9 cellular contexts compared by ENCODE assay signal in genomic region chr20:3430376-3431069, GRCh38. TPM values are rescaled to one million over a fixed set of nuclear protein-coding genes. Genes with fewer than 3 reads are reported as not detected.
DNase-seq lines count a peak whose midpoint lies in the region; ATAC-seq and TF ChIP-seq lines count a peak whose summit lies in the region.
"Had no signal": no experiment of that assay in that cellular context is flagged by ENCODE, and none has a peak within 500 bp of the region (broad histone marks: within the 10 kb centered on the region; RNA-seq: fewer than 3 reads in every experiment).

No MANE protein-coding gene starts in this region.

- no peaks in the 10 kb centered on the region for H3K79me2 ChIP-seq in MM.1S (ENCODE audit: low read length)

- no peaks in the 10 kb centered on the region for H4K20me1 ChIP-seq in MM.1S (ENCODE audit: insufficient read depth, low read length)

- H3K4me1 Mint-ChIP-seq in naive thymus-derived CD8-positive, alpha-beta T cell = peaks cover 0 to 12% (median 0%) of the 10 kb centered on the region in 4 donors
- peaks cover 4% of the 10 kb centered on the region for H3K4me1 Mint-ChIP-seq in activated naive CD8-positive, alpha-beta T cell treated with anti-CD3 and anti-CD28 coated beads, Interleukin-2, amount 50 U/mL, for 24 hours

- no peak overlapping the region for H3K27ac ChIP-seq in MM.1S (ENCODE audit: low read length)

- in situ Hi-C loops in GM13976 (cut with MboI; ENCODE audit: low sequenced_read_pairs, unreplicated experiment) = no loop called here

- H3K4me1 ChIP-seq in MM.1S (ENCODE audit: low read length) = no peaks in the 10 kb centered on the region

- no peak overlapping the region for H3K27ac Mint-ChIP-seq in naive thymus-derived CD8-positive, alpha-beta T cell
- no peak overlapping the region for H3K27ac Mint-ChIP-seq in activated naive CD8-positive, alpha-beta T cell treated with anti-CD3 and anti-CD28 coated beads, Interleukin-2, amount 50 U/mL, for 24 hours

- H3K27me3 ChIP-seq in MM.1S (replicated peaks; ENCODE audit: insufficient read depth, low read length) = no peaks in the 10 kb centered on the region

- DNase-seq in GM13976 (ENCODE audit: low spot score) (peak; percentile 58), epithelial cell of esophagus (ENCODE audit: low read depth) (peak; percentile 30), MM.1S (no peak)
- no peak for DNase-seq in naive thymus-derived CD8-positive, alpha-beta T cell
- no peak for DNase-seq in effector CD4-positive, alpha-beta T cell
- DNase-seq in activated naive CD8-positive, alpha-beta T cell treated with anti-CD3 and anti-CD28 coated beads, Interleukin-2, amount 50 U/mL, for 24 hours = no peak
- DNase-seq: Calu3 had no signal

- peak; percentile 83 for ATAC-seq in GM21526 (IDR thresholded peaks at IDR 0.05; ENCODE audit: low FRiP score, unreplicated experiment)
- ATAC-seq in HG03565 (IDR thresholded peaks at IDR 0.05; ENCODE audit: unreplicated experiment) = peak; percentile 45
- ATAC-seq in naive thymus-derived CD8-positive, alpha-beta T cell = no peak
- ATAC-seq in activated naive CD8-positive, alpha-beta T cell treated with anti-CD3 and anti-CD28 coated beads, Interleukin-2, amount 50 U/mL, for 24 hours = no peak

- H3K9ac ChIP-seq in MM.1S (ENCODE audit: low read length) = no peak overlapping the region

- H3K9me3 Mint-ChIP-seq in naive thymus-derived CD8-positive, alpha-beta T cell = no peaks in the 10 kb centered on the region
- H3K9me3 Mint-ChIP-seq in activated naive CD8-positive, alpha-beta T cell treated with anti-CD3 and anti-CD28 coated beads, Interleukin-2, amount 50 U/mL, for 24 hours = no peaks in the 10 kb centered on the region

- H3K36me3 ChIP-seq in MM.1S (replicated peaks; ENCODE audit: insufficient read depth, low read length) = no peaks in the 10 kb centered on the region

- no peaks in the 10 kb centered on the region for H3K9me3 ChIP-seq in MM.1S (replicated peaks; ENCODE audit: insufficient read depth, low read length)

- peaks cover 0 to 28% (median 11%) of the 10 kb centered on the region in 5 donors for H3K27me3 Mint-ChIP-seq in naive thymus-derived CD8-positive, alpha-beta T cell
- H3K27me3 Mint-ChIP-seq in activated naive CD8-positive, alpha-beta T cell treated with anti-CD3 and anti-CD28 coated beads, Interleukin-2, amount 50 U/mL, for 24 hours = peaks cover 6% of the 10 kb centered on the region

- H3K36me3 Mint-ChIP-seq in naive thymus-derived CD8-positive, alpha-beta T cell = no peaks in the 10 kb centered on the region
- no peaks in the 10 kb centered on the region for H3K36me3 Mint-ChIP-seq in activated naive CD8-positive, alpha-beta T cell treated with anti-CD3 and anti-CD28 coated beads, Interleukin-2, amount 50 U/mL, for 24 hours (ENCODE audit: low read depth)

- H3K9me2 ChIP-seq in MM.1S (replicated peaks; ENCODE audit: insufficient read depth, low read length) = no peaks in the 10 kb centered on the region

- TF ChIP-seq CTCF in GM13976 (IDR thresholded peaks at IDR 0.05; ENCODE audit: borderline replicate concordance, control extremely low read depth, extremely low read depth, insufficient read depth, missing control alignments) (no peak), epithelial cell of esophagus (IDR thresholded peaks at IDR 0.05; ENCODE audit: insufficient read depth, low read depth, low read length, missing control alignments) (no peak), MM.1S (IDR thresholded peaks at IDR 0.05; ENCODE audit: low read length) (no peak)

- H3F3A ChIP-seq in MM.1S (ENCODE audit: insufficient read depth, low read length) = no peaks in the 10 kb centered on the region

- POLR2A ChIA-PET in naive thymus-derived CD8-positive, alpha-beta T cell (lab: Charles Lee) = no interaction called here

- peak overlapping the region in 1 of 10 donors; percentile 8 for H3K4me3 Mint-ChIP-seq in naive thymus-derived CD8-positive, alpha-beta T cell
- no peak overlapping the region for H3K4me3 Mint-ChIP-seq in activated naive CD8-positive, alpha-beta T cell treated with anti-CD3 and anti-CD28 coated beads, Interleukin-2, amount 50 U/mL, for 24 hours

- no peak overlapping the region for H2AFZ ChIP-seq in MM.1S (ENCODE audit: low read length)

- no peak overlapping the region for H3K4me2 ChIP-seq in MM.1S (ENCODE audit: low read depth, low read length)

- H3K4me3 ChIP-seq in epithelial cell of esophagus (ENCODE audit: low read length) (no peak overlapping the region), MM.1S (ENCODE audit: low read length) (no peak overlapping the region)

RNA-seq across cellular contexts. Expression of gene DNAAF9, which starts 23.1 kb away (rescaled TPM):
- total RNA-seq in naive thymus-derived CD8-positive, alpha-beta T cell = 1 to 10 TPM; 4.8 to 5.1 TPM
- 1 to 10 TPM in 2 of 3 donors, under 1 TPM in 1; 0.62 to 1.4 (median 1.0) TPM for polyA plus RNA-seq in naive thymus-derived CD8-positive, alpha-beta T cell

RNA-seq across cellular contexts. Expression of gene ATRN, which starts 40.3 kb away (rescaled TPM):
- total RNA-seq in naive thymus-derived CD8-positive, alpha-beta T cell = 10 to 100 TPM; 13.1 to 13.9 TPM
- polyA plus RNA-seq in naive thymus-derived CD8-positive, alpha-beta T cell = 1 to 10 TPM; 7.0 to 9.4 (median 7.6) TPM

Comparison
In these comparisons a context has a peak if more than half of its experiments do, and no peak if none do; other contexts are left out.
1. DNase-seq: peak in GM13976 (single experiment) and epithelial cell of esophagus (single experiment); none in MM.1S (single experiment), naive thymus-derived CD8-positive, alpha-beta T cell (0 of 10), effector CD4-positive, alpha-beta T cell (single experiment) and activated naive CD8-positive, alpha-beta T cell treated with anti-CD3 and anti-CD28 coated beads, Interleukin-2, amount 50 U/mL, for 24 hours (single experiment).
2. ATAC-seq: peak in GM21526 (single experiment) and HG03565 (single experiment); none in naive thymus-derived CD8-positive, alpha-beta T cell (0 of 2) and activated naive CD8-positive, alpha-beta T cell treated with anti-CD3 and anti-CD28 coated beads, Interleukin-2, amount 50 U/mL, for 24 hours (single experiment).